ENCODE assay signal across 17 cellular contexts in genomic region chr3:159635047-159635641, GRCh38.
DNase-seq lines count a peak whose midpoint lies in the region; ATAC-seq, FAIRE-seq and TF ChIP-seq lines count a peak whose summit lies in the region.
"Had no signal": no experiment of that assay in that cellular context is flagged by ENCODE, and none has a peak within 500 bp of the region (broad histone marks: within the 10 kb centered on the region; RNA-seq: fewer than 3 reads in every experiment).

No MANE protein-coding gene starts in this region.

- DNase-seq in Calu3 = peak; percentile 39
- peak; percentile 72 for DNase-seq in IMR-90
- peak; percentile 77 for DNase-seq in astrocyte (ENCODE audit: low read depth)
- DNase-seq in kidney tubule cell (ENCODE audit: low spot score) = peak; percentile 75
- DNase-seq in aorta = no peak
- no peak for DNase-seq in GM12891 (ENCODE audit: insufficient read length, low spot score)
- DNase-seq in DMS 273 treated with DMSO at 0.1 percent for 48 hours (lab: John Stamatoyannopoulos, UW) = no peak
- DNase-seq: activated CD4-positive, alpha-beta T cell treated with anti-CD3 and anti-CD28 coated beads for 1 hour; activated T-cell treated with anti-CD3 and anti-CD28 coated beads, Interleukin-2, amount 50 U/mL, for 24 hours; kidney; naive thymus-derived CD8-positive, alpha-beta T cell; right cardiac atrium; stimulated activated CD4-positive, alpha-beta T cell treated with anti-CD3 and anti-CD28 coated beads, Interleukin-4, amount 100 ng/mL, for 24 hours; stimulated activated naive CD4-positive, alpha-beta T cell had no signal

- peak overlapping the region; percentile 77; the same call in 1 of the 3 replicates for H2BK15ac ChIP-seq in IMR-90 (ENCODE audit: low read depth, low read length)

- POLR2A ChIA-PET in IMR-90 (lab: Charles Lee; ENCODE audit: unreplicated experiment) = no interaction called here

- H3K4me1 ChIP-seq in IMR-90 (ENCODE audit: control insufficient read depth, insufficient read depth, low read length) = peaks cover 12% of the 10 kb centered on the region
- peaks cover 29% of the 10 kb centered on the region for H3K4me1 ChIP-seq in astrocyte (ENCODE audit: insufficient read depth, low read length)
- H3K4me1 ChIP-seq in aorta (ENCODE audit: control insufficient read depth in 1 of 2, insufficient read depth in 2 of 2, low read length in 2 of 2) = no peaks in the 10 kb centered on the region

- peak overlapping the region; percentile 73 for H2AK5ac ChIP-seq in IMR-90 (ENCODE audit: low read depth, low read length)

- H4K8ac ChIP-seq in IMR-90 (ENCODE audit: low read depth in 2 of 2, low read length in 2 of 2) = no peak overlapping the region; a peak in 1 of 4 replicates

- H3K36me3 ChIP-seq in IMR-90 (ENCODE audit: control insufficient read depth, insufficient read depth, low read length) (no peaks in the 10 kb centered on the region), astrocyte (ENCODE audit: insufficient read depth, low read length) (no peaks in the 10 kb centered on the region), aorta (ENCODE audit: control insufficient read depth in 1 of 2, insufficient read depth in 2 of 2, low read length in 1 of 2) (no peaks in the 10 kb centered on the region)

- H4K20me1 ChIP-seq in IMR-90 (ENCODE audit: insufficient read depth, low read length) (no peaks in the 10 kb centered on the region), astrocyte (ENCODE audit: insufficient read depth, low read length) (no peaks in the 10 kb centered on the region)

- H3K27me3 Mint-ChIP-seq in Calu3 (ENCODE audit: unreplicated experiment) (no peaks in the 10 kb centered on the region), astrocyte (ENCODE audit: low read depth, unreplicated experiment) (no peaks in the 10 kb centered on the region)
- H3K27me3 Mint-ChIP-seq in stimulated activated memory B cell treated with anti-CD40 and anti-IgM and Interleukin-4, amounts not matched to agents 10 μg/mL and 1 μg/mL and 100 μg/mL, for 72 hours = no peaks in the 10 kb centered on the region
- H3K27me3 Mint-ChIP-seq: activated T-cell treated with anti-CD3 and anti-CD28 coated beads, Interleukin-2, amount 50 U/mL, for 24 hours; B cell had no signal

- TF ChIP-seq POLR2A in IMR-90 (IDR thresholded peaks at IDR 0.05; ENCODE audit: low read depth, low read length) = no peak
- TF ChIP-seq POLR2A in GM12891 (IDR thresholded peaks at IDR 0.05; ENCODE audit: low read depth, low read length) = no peak

- H3K23ac ChIP-seq in IMR-90 (ENCODE audit: low read depth, low read length) = no peak overlapping the region

- no peak overlapping the region for H2BK5ac ChIP-seq in IMR-90 (ENCODE audit: low read depth, low read length, poor library complexity, severe bottlenecking)

- H3K9me3 Mint-ChIP-seq in Calu3 (ENCODE audit: low read depth, unreplicated experiment) = no peaks in the 10 kb centered on the region
- no peaks in the 10 kb centered on the region for H3K9me3 Mint-ChIP-seq in astrocyte (ENCODE audit: unreplicated experiment)
- no peaks in the 10 kb centered on the region for H3K9me3 Mint-ChIP-seq in stimulated activated memory B cell treated with anti-CD40 and anti-IgM and Interleukin-4, amounts not matched to agents 10 μg/mL and 1 μg/mL and 100 μg/mL, for 72 hours
- H3K9me3 Mint-ChIP-seq: activated T-cell treated with anti-CD3 and anti-CD28 coated beads, Interleukin-2, amount 50 U/mL, for 24 hours had no signal

- H3K27me3 ChIP-seq in IMR-90 (ENCODE audit: control insufficient read depth, insufficient read depth, low read length) (no peaks in the 10 kb centered on the region), astrocyte (ENCODE audit: insufficient read depth, low read length) (no peaks in the 10 kb centered on the region), aorta (ENCODE audit: control insufficient read depth in 1 of 2, insufficient read depth in 2 of 2, low read length in 1 of 2) (no peaks in the 10 kb centered on the region)

- TF ChIP-seq RAD21 in IMR-90 (IDR thresholded peaks at IDR 0.05; ENCODE audit: low read length) = no peak

- H3K4me3 ChIP-seq in IMR-90 (ENCODE audit: insufficient read depth, low read depth, low read length) (no peak overlapping the region), astrocyte (ENCODE audit: insufficient read depth, low read depth, low read length) (no peak overlapping the region), aorta (ENCODE audit: low read length in 2 of 2) (no peak overlapping the region)

- H3K9me1 ChIP-seq in IMR-90 (ENCODE audit: insufficient read depth, low read length) = no peaks in the 10 kb centered on the region; the same call in 1 of the 2 replicates

- H4K5ac ChIP-seq in IMR-90 (ENCODE audit: low read depth, low read length) = no peak overlapping the region

- H3K4me1 Mint-ChIP-seq in Calu3 (ENCODE audit: low read depth, unreplicated experiment) (peaks cover 54% of the 10 kb centered on the region), astrocyte (ENCODE audit: low read depth, unreplicated experiment) (peaks cover 50% of the 10 kb centered on the region)
- H3K4me1 Mint-ChIP-seq in stimulated activated memory B cell treated with anti-CD40 and anti-IgM and Interleukin-4, amounts not matched to agents 10 μg/mL and 1 μg/mL and 100 μg/mL, for 72 hours = no peaks in the 10 kb centered on the region
- H3K4me1 Mint-ChIP-seq: B cell; naive thymus-derived CD8-positive, alpha-beta T cell had no signal

- H2AFZ ChIP-seq in IMR-90 (replicated peaks; ENCODE audit: low read length, poor library complexity) (peak overlapping the region; percentile 9), astrocyte (ENCODE audit: low read depth, low read length) (no peak overlapping the region)

- peak overlapping the region; percentile 47 for H2BK120ac ChIP-seq in IMR-90 (ENCODE audit: low read depth, low read length)

- H3K79me1 ChIP-seq in IMR-90 (ENCODE audit: low read depth in 1 of 2, low read length in 2 of 2) = no peaks in the 10 kb centered on the region

- no peak; the same call in 1 of the 2 replicates for ATAC-seq in IMR-90 (ENCODE audit: low read depth)
- no peak for ATAC-seq in aorta (ENCODE audit: low FRiP score)
- no peak for ATAC-seq in stimulated activated memory B cell treated with anti-CD40 and anti-IgM and Interleukin-4, amounts not matched to agents 10 μg/mL and 1 μg/mL and 100 μg/mL, for 72 hours
- ATAC-seq: naive thymus-derived CD8-positive, alpha-beta T cell; right cardiac atrium had no signal

- peak; percentile 76 for FAIRE-seq in astrocyte (lab: Jason Lieb, UNC)
- no peak for FAIRE-seq in GM12891 (lab: Jason Lieb, UNC)
- FAIRE-seq: kidney had no signal

- peak overlapping the region; percentile 8; the same call in 1 of the 2 replicates for H2BK20ac ChIP-seq in IMR-90 (ENCODE audit: low read depth, low read length)

- H4K91ac ChIP-seq in IMR-90 (ENCODE audit: insufficient read depth, low read depth, low read length) = no peak overlapping the region

- H3K4me3 Mint-ChIP-seq in Calu3 (ENCODE audit: low read depth, unreplicated experiment) (no peak overlapping the region), astrocyte (ENCODE audit: unreplicated experiment) (no peak overlapping the region)
- H3K4me3 Mint-ChIP-seq in stimulated activated memory B cell treated with anti-CD40 and anti-IgM and Interleukin-4, amounts not matched to agents 10 μg/mL and 1 μg/mL and 100 μg/mL, for 72 hours = no peak overlapping the region
- H3K4me3 Mint-ChIP-seq: activated T-cell treated with anti-CD3 and anti-CD28 coated beads, Interleukin-2, amount 50 U/mL, for 24 hours; B cell; naive thymus-derived CD8-positive, alpha-beta T cell had no signal

- H3K4me2 ChIP-seq in IMR-90 (ENCODE audit: low read depth, low read length) (no peak overlapping the region; the same call in 1 of the 2 replicates), astrocyte (ENCODE audit: low read length) (peak overlapping the region; percentile 81)
- H3K4me2 ChIP-seq: KMS-11 had no signal

- intact Hi-C loops in Calu3 (cut with micrococcal nuclease; ENCODE audit: unreplicated experiment) = loop anchor here (5.0 kb wide), 2 partner anchors 97 to 127 kb away; no protein-coding TSS in a partner anchor
- intact Hi-C loops in IMR-90 (cut with micrococcal nuclease) = loop anchor here (5.0 kb wide), 2 partner anchors 97 to 127 kb away; no protein-coding TSS in a partner anchor
- intact Hi-C loops in aorta (cut with DNase I) = no loop called here

- H3K14ac ChIP-seq in IMR-90 (replicated peaks; ENCODE audit: low read depth, low read length) = no peak overlapping the region

- H3K9ac ChIP-seq in IMR-90 (ENCODE audit: low read depth, low read length) (no peak overlapping the region), astrocyte (ENCODE audit: low read length) (peak overlapping the region; percentile 45)
- H3K9ac ChIP-seq: KMS-11 had no signal

- dilution Hi-C loops in IMR-90 (cut with HindIII; ENCODE audit: low sequenced_read_pairs, unreplicated experiment) = no loop called here

- no peak overlapping the region for H3K56ac ChIP-seq in IMR-90 (ENCODE audit: extremely low read depth, insufficient read depth, low read length)

- no peaks in the 10 kb centered on the region for H3K79me2 ChIP-seq in astrocyte (ENCODE audit: insufficient read depth, low read length)

- no peak for TF ChIP-seq CTCF in Calu3 (IDR thresholded peaks at IDR 0.05; ENCODE audit: unreplicated experiment)
- no peak for TF ChIP-seq CTCF in IMR-90 (conservative IDR thresholded peaks at IDR 0.05; ENCODE audit: low read depth, low read length)
- no peak for TF ChIP-seq CTCF in astrocyte (IDR thresholded peaks at IDR 0.05; ENCODE audit: insufficient read depth, low read depth, low read length)

- BruUV-seq in Calu3 (replicated peaks; lab: Mats Ljungman, UMichigan) (no TSS peak), IMR-90 (replicated peaks; lab: Mats Ljungman, UMichigan) (no TSS peak)

- H3K27ac Mint-ChIP-seq in Calu3 (ENCODE audit: unreplicated experiment) = no peak overlapping the region
- peak overlapping the region; percentile 80 for H3K27ac Mint-ChIP-seq in astrocyte (ENCODE audit: unreplicated experiment)
- no peak overlapping the region for H3K27ac Mint-ChIP-seq in stimulated activated memory B cell treated with anti-CD40 and anti-IgM and Interleukin-4, amounts not matched to agents 10 μg/mL and 1 μg/mL and 100 μg/mL, for 72 hours
- H3K27ac Mint-ChIP-seq: activated T-cell treated with anti-CD3 and anti-CD28 coated beads, Interleukin-2, amount 50 U/mL, for 24 hours; B cell; naive thymus-derived CD8-positive, alpha-beta T cell had no signal

- H3K27ac ChIP-seq in IMR-90 (ENCODE audit: insufficient read depth, low read length) = no peak overlapping the region
- peak overlapping the region; percentile 57 for H3K27ac ChIP-seq in astrocyte (ENCODE audit: low read depth, low read length)
- no peak overlapping the region for H3K27ac ChIP-seq in aorta (ENCODE audit: low read depth in 1 of 2, low read length in 2 of 2)
- H3K27ac ChIP-seq: KMS-11 had no signal

- in situ Hi-C loops in IMR-90 (cut with MboI; ENCODE audit: low sequenced_read_pairs) = no loop called here

- no peak overlapping the region for H2AK9ac ChIP-seq in IMR-90 (replicated peaks; ENCODE audit: low read depth, low read length, poor library complexity)

- H3K9me3 ChIP-seq in IMR-90 (ENCODE audit: control insufficient read depth, insufficient read depth, low read length) (no peaks in the 10 kb centered on the region), astrocyte (ENCODE audit: insufficient read depth, low read depth, low read length) (no peaks in the 10 kb centered on the region), aorta (ENCODE audit: control insufficient read depth, low read length) (no peaks in the 10 kb centered on the region)

- no peak overlapping the region for H3K18ac ChIP-seq in IMR-90 (ENCODE audit: low read depth, low read length)

- CTCF ChIA-PET in Calu3 (lab: Charles Lee) = interaction anchor here (0.9 to 1.5 kb wide), 3 partner anchors 9 to 11 kb away, joined by 3 read pairs; no protein-coding TSS in a partner anchor
- CTCF ChIA-PET in IMR-90 (lab: Yijun Ruan, JAX) = no interaction called here

- H3K36me3 Mint-ChIP-seq in Calu3 (ENCODE audit: insufficient read depth, unreplicated experiment) = peaks cover 5% of the 10 kb centered on the region
- no peaks in the 10 kb centered on the region for H3K36me3 Mint-ChIP-seq in astrocyte (ENCODE audit: low read depth, unreplicated experiment)
- H3K36me3 Mint-ChIP-seq in stimulated activated memory B cell treated with anti-CD40 and anti-IgM and Interleukin-4, amounts not matched to agents 10 μg/mL and 1 μg/mL and 100 μg/mL, for 72 hours = no peaks in the 10 kb centered on the region
- H3K36me3 Mint-ChIP-seq: naive thymus-derived CD8-positive, alpha-beta T cell had no signal

- WGBS in IMR-90 (ENCODE audit: extremely low coverage in 2 of 2, insufficient read length in 1 of 2), 2 experiments = no CpG with 5 or more reads among the region's 3 CpGs
- WGBS in aorta, 2 donors = 75 to 78% methylated on average over 3 of the region's 3 CpGs

- H3K4ac ChIP-seq in IMR-90 (ENCODE audit: low read depth, low read length) = peak overlapping the region; percentile 58

Comparison
In these comparisons a context has a peak if more than half of its experiments do, and no peak if none do; other contexts are left out.
1. DNase-seq: peak in Calu3 (single experiment), IMR-90 (single experiment), astrocyte (single experiment) and kidney tubule cell (single experiment); none in aorta (0 of 2), GM12891 (single experiment) and DMS 273 treated with DMSO at 0.1 percent for 48 hours (single experiment).
2. intact Hi-C loops: an anchor here in Calu3 (5.0 kb wide) and IMR-90 (5.0 kb wide); none called in aorta.